In genomic region chr13:41159174-41159573, GRCh38 we compare ENCODE assay signal across 28 cellular contexts. TPM values are rescaled to one million over a fixed set of nuclear protein-coding genes. Genes with fewer than 3 reads are reported as not detected.
DNase-seq lines count a peak whose midpoint lies in the region; ATAC-seq, FAIRE-seq and TF ChIP-seq lines count a peak whose summit lies in the region.
"Had no signal": no experiment of that assay in that cellular context is flagged by ENCODE, and none has a peak within 500 bp of the region (broad histone marks: within the 10 kb centered on the region; RNA-seq: fewer than 3 reads in every experiment).

No MANE protein-coding gene starts in this region.

- H3K4me1 Mint-ChIP-seq in H9, result peaks cover 34 to 45% of the 10 kb centered on the region in 2 experiments

- H3K27me3 Mint-ChIP-seq in H9 (ENCODE audit: low read depth), result no peaks in the 10 kb centered on the region
- H3K27me3 Mint-ChIP-seq: CD4-positive, alpha-beta memory T cell; T-cell had no signal

- no peaks in the 10 kb centered on the region for H3K9me2 ChIP-seq in MM.1S (replicated peaks; ENCODE audit: insufficient read depth, low read length)

- H2BK5ac ChIP-seq in H9 (ENCODE audit: insufficient read length, low read length) (no peak overlapping the region), H1 (ENCODE audit: low read depth, low read length) (peak overlapping the region; percentile 62; the same call in 1 of the 2 replicates)

- TF ChIP-seq POLR2A in H1 (IDR thresholded peaks at IDR 0.05; ENCODE audit: control extremely low read depth in 1 of 2, low read depth in 2 of 2, low read length in 2 of 2), result no peak

- no peak overlapping the region for H2AK5ac ChIP-seq in H9 (ENCODE audit: insufficient read length, low read length)
- no peak overlapping the region for H2AK5ac ChIP-seq in H1 (ENCODE audit: low read depth, low read length)

- H4K91ac ChIP-seq in H9 (ENCODE audit: insufficient read length, low read depth, low read length) (no peak overlapping the region), H1 (replicated peaks; ENCODE audit: insufficient read length, low read length) (no peak overlapping the region)

- H3K9me3 ChIP-seq in ES-I3 (ENCODE audit: control insufficient read depth, insufficient read depth, low read length), result no peaks in the 10 kb centered on the region; the same call in 1 of the 2 replicates
- H3K9me3 ChIP-seq in H9 (ENCODE audit: control insufficient read depth, low read depth, low read length), result no peaks in the 10 kb centered on the region
- H3K9me3 ChIP-seq in MM.1S (replicated peaks; ENCODE audit: insufficient read depth, low read length), result no peaks in the 10 kb centered on the region
- no peaks in the 10 kb centered on the region for H3K9me3 ChIP-seq in H1 (ENCODE audit: insufficient read depth in 2 of 2, low read depth in 1 of 2, low read length in 1 of 2)
- H3K9me3 ChIP-seq: SJCRH30 had no signal

- H3K9ac ChIP-seq in ES-I3 (ENCODE audit: low read depth, low read length), result peak overlapping the region; percentile 28; the same call in 1 of the 2 replicates
- H3K9ac ChIP-seq in H9 (ENCODE audit: extremely low read depth, insufficient read length, low read length), result no peak overlapping the region
- no peak overlapping the region for H3K9ac ChIP-seq in MM.1S (ENCODE audit: low read length)
- H3K9ac ChIP-seq in H1 (replicated peaks in 1 of 4; ENCODE audit: extremely low read depth in 1 of 4, low read depth in 3 of 4, low read length in 3 of 4), result no peak overlapping the region

- TF ChIP-seq CTCF in H9 (conservative IDR thresholded peaks at IDR 0.05) (no peak), MM.1S (IDR thresholded peaks at IDR 0.05; ENCODE audit: low read length) (no peak), H1 (IDR thresholded peaks at IDR 0.05; ENCODE audit: control extremely low read depth in 1 of 3, insufficient read depth in 1 of 3, low read depth in 1 of 3, low read length in 3 of 3) (no peak)

- no peaks in the 10 kb centered on the region for H4K20me1 ChIP-seq in H9 (ENCODE audit: control insufficient read depth, insufficient read depth, insufficient read length)
- H4K20me1 ChIP-seq in MM.1S (ENCODE audit: insufficient read depth, low read length), result no peaks in the 10 kb centered on the region
- H4K20me1 ChIP-seq in H1 (replicated peaks in 1 of 2; ENCODE audit: control insufficient read depth in 1 of 2, insufficient read depth in 2 of 2, low read length in 2 of 2), result no peaks in the 10 kb centered on the region

- H3K27me3 ChIP-seq in H9 (ENCODE audit: insufficient read depth, low read length), result no peaks in the 10 kb centered on the region
- no peaks in the 10 kb centered on the region for H3K27me3 ChIP-seq in MM.1S (replicated peaks; ENCODE audit: insufficient read depth, low read length)
- no peaks in the 10 kb centered on the region for H3K27me3 ChIP-seq in H1 (replicated peaks in 1 of 4; ENCODE audit: control insufficient read depth in 3 of 4, extremely low read depth in 1 of 4, insufficient read depth in 3 of 4, low read length in 3 of 4)
- H3K27me3 ChIP-seq: SJCRH30 had no signal

- H3K36me3 ChIP-seq in ES-I3 (ENCODE audit: insufficient read depth, low read length), result no peaks in the 10 kb centered on the region
- H3K36me3 ChIP-seq in MM.1S (replicated peaks; ENCODE audit: insufficient read depth, low read length), result no peaks in the 10 kb centered on the region
- no peaks in the 10 kb centered on the region; a peak in 1 of 8 replicates for H3K36me3 ChIP-seq in H1 (ENCODE audit: control insufficient read depth in 2 of 4, insufficient read depth in 4 of 4, low read length in 3 of 4)
- H3K36me3 ChIP-seq: SJCRH30 had no signal

- H3K27ac ChIP-seq in H9 (ENCODE audit: insufficient read length, low read depth, low read length) (no peak overlapping the region), MM.1S (ENCODE audit: low read length) (no peak overlapping the region), H1 (ENCODE audit: low read depth, low read length) (no peak overlapping the region)
- H3K27ac ChIP-seq: PC-9, SJCRH30 had no signal

- CTCF ChIA-PET in H1 (lab: Charles Lee; ENCODE audit: partially characterized antibody), result interaction anchor here (1.2 kb wide), 1 partner anchor 10 kb away, joined by 3 read pairs; no protein-coding TSS in a partner anchor

- H4K5ac ChIP-seq in H9 (ENCODE audit: insufficient read length, low read depth, low read length) (no peak overlapping the region), H1 (ENCODE audit: insufficient read length, low read depth, low read length) (no peak overlapping the region)

- H2BK20ac ChIP-seq in H9 (ENCODE audit: low read depth, low read length, poor library complexity, severe bottlenecking) (no peak overlapping the region), H1 (ENCODE audit: low read length) (no peak overlapping the region; the same call in 1 of the 2 replicates)

- H3K4me1 ChIP-seq in ES-I3 (ENCODE audit: insufficient read depth, low read length), result peaks cover 54% of the 10 kb centered on the region
- H3K4me1 ChIP-seq in H9 (ENCODE audit: insufficient read depth, low read length), result peaks cover 11% of the 10 kb centered on the region; the same call in 1 of the 2 replicates
- H3K4me1 ChIP-seq in MM.1S (ENCODE audit: low read length), result no peaks in the 10 kb centered on the region
- H3K4me1 ChIP-seq in H1 (replicated peaks in 1 of 4; ENCODE audit: control insufficient read depth in 3 of 4, insufficient read depth in 4 of 4, low read length in 3 of 4), result peaks cover 1 to 18% (median 4%) of the 10 kb centered on the region in 4 experiments; a peak in 4 of 7 replicates
- H3K4me1 ChIP-seq: SJCRH30 had no signal

- H2BK120ac ChIP-seq in H9 (ENCODE audit: low read depth, low read length, poor library complexity, severe bottlenecking) (no peak overlapping the region), H1 (replicated peaks; ENCODE audit: low read depth, low read length) (no peak overlapping the region)

- DNase-seq in H9, result no peak
- peak; percentile 12 for DNase-seq in MM.1S
- no peak for DNase-seq in H1 (ENCODE audit: low read depth in 1 of 2, low spot score in 2 of 2)
- DNase-seq in NCI-H146 treated with DMSO at 0.1 percent for 48 hours (lab: John Stamatoyannopoulos, UW; ENCODE audit: unreplicated experiment), result no peak
- DNase-seq: C1 segment of cervical spinal cord; CD4-positive, alpha-beta memory T cell; COR-L47; DMS53; GDM1; H7; Kasumi-1; MV-4-11; NCI-H1105; NCI-H1436 treated with DMSO at 0.1 percent for 48 hours; NCI-H1930; NCI-H446; NCI-H524 treated with DMSO at 0.1 percent for 48 hours; NCI-H774; NK-92 treated with Interleukin-12 subunit alpha and Interleukin-12 subunit beta, amount 100 ng/mL, for 24 hours; PC-9; SJCRH30; T-cell had no signal

- no peaks in the 10 kb centered on the region for H3F3A ChIP-seq in MM.1S (ENCODE audit: insufficient read depth, low read length)

- TF ChIP-seq RAD21 in H1 (IDR thresholded peaks at IDR 0.05 in 1 of 2, conservative IDR thresholded peaks at IDR 0.05 in 1 of 2; ENCODE audit: low read depth in 2 of 2, low read length in 2 of 2), result no peak

- H3K79me2 ChIP-seq in H9 (ENCODE audit: insufficient read depth, low read length) (no peaks in the 10 kb centered on the region), MM.1S (ENCODE audit: low read length) (no peaks in the 10 kb centered on the region), H1 (ENCODE audit: control insufficient read depth in 1 of 2, insufficient read depth in 2 of 2, low read length in 2 of 2) (no peaks in the 10 kb centered on the region)

- H3K18ac ChIP-seq in H9 (ENCODE audit: insufficient read length, low read depth, low read length) (no peak overlapping the region), H1 (ENCODE audit: extremely low read depth, low read length) (no peak overlapping the region)

- POLR2A ChIA-PET in H1 (lab: Charles Lee; ENCODE audit: partially characterized antibody), result interaction anchor here (0.8 to 0.9 kb wide), 2 partner anchors 27 to 98 kb away, joined by 3 to 5 read pairs; partner anchors contain the start of genes KBTBD6 and WBP4

- no peak overlapping the region for H3T11ph ChIP-seq in H9 (ENCODE audit: low read length)

- H3K4me3 ChIP-seq in MM.1S (ENCODE audit: low read length) (no peak overlapping the region), H1 (ENCODE audit: extremely low read depth in 1 of 4, insufficient read depth in 2 of 4, low read depth in 3 of 4, low read length in 4 of 4) (no peak overlapping the region)
- H3K4me3 ChIP-seq: GM12878, PC-9, SJCRH30 had no signal

- H3K4ac ChIP-seq in H9 (ENCODE audit: low read depth, low read length) (no peak overlapping the region), H1 (replicated peaks; ENCODE audit: insufficient read length, low read depth, low read length) (no peak overlapping the region)

- peaks cover 0 to 2% (median 0%) of the 10 kb centered on the region in 3 experiments; a peak in 2 of 7 replicates for H3K36me3 Mint-ChIP-seq in H9 (ENCODE audit: insufficient read depth in 1 of 3, low read depth in 3 of 3)
- H3K36me3 Mint-ChIP-seq: T-cell had no signal

- H3K4me3 Mint-ChIP-seq in H9, result no peak overlapping the region
- H3K4me3 Mint-ChIP-seq: CD4-positive, alpha-beta memory T cell; T-cell had no signal

- H4K8ac ChIP-seq in H9 (replicated peaks; ENCODE audit: insufficient read length, low read depth, low read length) (no peak overlapping the region), H1 (ENCODE audit: extremely low read depth, insufficient read depth, low read length) (no peak overlapping the region)

- no peaks in the 10 kb centered on the region for H3K9me3 Mint-ChIP-seq in H9
- H3K9me3 Mint-ChIP-seq: T-cell had no signal

- H3K14ac ChIP-seq in H9 (ENCODE audit: insufficient read depth, low read length), result no peak overlapping the region
- H3K14ac ChIP-seq in H1 (ENCODE audit: insufficient read length), result no peak overlapping the region

- H2AFZ ChIP-seq in H9 (ENCODE audit: low read length), result no peak overlapping the region
- H2AFZ ChIP-seq in MM.1S (ENCODE audit: low read length), result no peak overlapping the region
- no peak overlapping the region for H2AFZ ChIP-seq in H1 (ENCODE audit: low read length)
- H2AFZ ChIP-seq: PC-9 had no signal

- H3K23me2 ChIP-seq in H9 (ENCODE audit: insufficient read length, low read depth, low read length, poor library complexity, severe bottlenecking), result no peaks in the 10 kb centered on the region
- no peaks in the 10 kb centered on the region for H3K23me2 ChIP-seq in H1 (ENCODE audit: low read depth, low read length)

- no peak overlapping the region for H3K56ac ChIP-seq in H9 (ENCODE audit: insufficient read length, low read depth, low read length)
- no peak overlapping the region for H3K56ac ChIP-seq in H1 (replicated peaks; ENCODE audit: insufficient read length, low read depth, low read length)

- H3K23ac ChIP-seq in H9 (ENCODE audit: insufficient read length, low read depth, low read length), result no peak overlapping the region
- H3K23ac ChIP-seq in H1 (ENCODE audit: insufficient read length), result no peak overlapping the region

- H3K79me1 ChIP-seq in H9 (ENCODE audit: insufficient read depth, low read depth, low read length, poor library complexity, severe bottlenecking) (no peaks in the 10 kb centered on the region), H1 (ENCODE audit: low read depth, low read length) (no peaks in the 10 kb centered on the region)

- H2BK15ac ChIP-seq in H9 (ENCODE audit: low read depth, low read length) (no peak overlapping the region), H1 (ENCODE audit: low read length) (no peak overlapping the region)

- H2BK12ac ChIP-seq in H9 (ENCODE audit: insufficient read length, low read depth, low read length) (no peak overlapping the region), H1 (ENCODE audit: low read depth, low read length) (no peak overlapping the region)

- no peak for TF ChIP-seq EP300 in H1 (IDR thresholded peaks at IDR 0.05; ENCODE audit: borderline replicate concordance in 1 of 2, low read depth in 2 of 2, low read length in 2 of 2)

- FAIRE-seq in H1 (lab: Jason Lieb, UNC), result no peak
- FAIRE-seq: GM12878, GM19239 had no signal

- H3K27ac Mint-ChIP-seq in H9, result peak overlapping the region in 2 of 3 experiments; percentile 31 to 44; a peak in 2 of 7 replicates

- H3K4me2 ChIP-seq in H9 (ENCODE audit: insufficient read depth, insufficient read length, low read length), result no peak overlapping the region
- no peak overlapping the region; the same call in 1 of the 2 replicates for H3K4me2 ChIP-seq in MM.1S (ENCODE audit: low read depth, low read length)
- H3K4me2 ChIP-seq in H1 (ENCODE audit: insufficient read depth in 1 of 2, low read depth in 2 of 2, low read length in 2 of 2), result no peak overlapping the region
- H3K4me2 ChIP-seq: PC-9 had no signal

- ATAC-seq in HG03354 (IDR thresholded peaks at IDR 0.05; ENCODE audit: poor library complexity, severe bottlenecking, unreplicated experiment) (no peak), GM21786 (IDR thresholded peaks at IDR 0.05; ENCODE audit: unreplicated experiment) (no peak)
- ATAC-seq: GM12878, Right ventricle myocardium inferior, T-cell had no signal

RNA-seq across cellular contexts. Expression of gene KBTBD6, which starts 26.6 kb away (rescaled TPM):
- 11.4 and 11.5 TPM in 2 replicates for total RNA-seq in H9 (2021)
- total RNA-seq in H1 (2021; fragmentation: NEBNext Ultra II Directional; extraction: Animal tissue kit (Norgen Biotek cat#: 25700)), result 10.2 and 11.3 TPM in 2 replicates
- 4.5 and 5.4 TPM in 2 replicates for polyA plus RNA-seq in H1 (2011; rRNA removed)
- polyA plus RNA-seq in H1 (2011; cell fraction: cytosol; rRNA removed), result 5.2 TPM
- 3.7 TPM for polyA plus RNA-seq in H1 (2011; cell fraction: nucleus; rRNA removed)
- 4.4 to 6.2 TPM (median 5.7 TPM) in 4 replicates for polyA plus RNA-seq in H1 (2012, experiment 1 of 2)
- polyA plus RNA-seq in H1 (2012, experiment 2 of 2), result 0.81 TPM
- polyA plus RNA-seq in H1 (2013, experiment 1 of 2), result 4.8 TPM
- polyA plus RNA-seq in H1 (2013, experiment 2 of 2), result 4.5 TPM
- 15.7 and 16.6 TPM in 2 replicates for polyA minus RNA-seq in H1 (2011; rRNA and poly(A)+ RNA removed)
- 8.9 TPM for polyA minus RNA-seq in H1 (2011; cell fraction: cytosol; rRNA and poly(A)+ RNA removed)
- polyA minus RNA-seq in H1 (2011; cell fraction: nucleus; rRNA and poly(A)+ RNA removed), result 9.7 TPM

RNA-seq across cellular contexts. Expression of gene KBTBD7, which starts 35.2 kb away (rescaled TPM):
- 12.9 TPM in 2 replicates for total RNA-seq in H9 (2021)
- 17.3 and 17.4 TPM in 2 replicates for total RNA-seq in H1 (2021; fragmentation: NEBNext Ultra II Directional; extraction: Animal tissue kit (Norgen Biotek cat#: 25700))
- polyA plus RNA-seq in H1 (2011; rRNA removed), result 10.2 and 10.6 TPM in 2 replicates
- polyA plus RNA-seq in H1 (2011; cell fraction: cytosol; rRNA removed), result 10.4 TPM
- 10.2 TPM for polyA plus RNA-seq in H1 (2011; cell fraction: nucleus; rRNA removed)
- 8.3 to 11.5 TPM (median 9.7 TPM) in 4 replicates for polyA plus RNA-seq in H1 (2012, experiment 1 of 2)
- polyA plus RNA-seq in H1 (2012, experiment 2 of 2), result 1.1 TPM
- 10.1 TPM for polyA plus RNA-seq in H1 (2013, experiment 1 of 2)
- 9.8 TPM for polyA plus RNA-seq in H1 (2013, experiment 2 of 2)
- polyA minus RNA-seq in H1 (2011; rRNA and poly(A)+ RNA removed), result 32.5 and 37.6 TPM in 2 replicates
- polyA minus RNA-seq in H1 (2011; cell fraction: cytosol; rRNA and poly(A)+ RNA removed), result 13.9 TPM
- polyA minus RNA-seq in H1 (2011; cell fraction: nucleus; rRNA and poly(A)+ RNA removed), result 16.3 TPM
